ENCODE assay signal across 14 cellular contexts in the genomic region with DNA sequence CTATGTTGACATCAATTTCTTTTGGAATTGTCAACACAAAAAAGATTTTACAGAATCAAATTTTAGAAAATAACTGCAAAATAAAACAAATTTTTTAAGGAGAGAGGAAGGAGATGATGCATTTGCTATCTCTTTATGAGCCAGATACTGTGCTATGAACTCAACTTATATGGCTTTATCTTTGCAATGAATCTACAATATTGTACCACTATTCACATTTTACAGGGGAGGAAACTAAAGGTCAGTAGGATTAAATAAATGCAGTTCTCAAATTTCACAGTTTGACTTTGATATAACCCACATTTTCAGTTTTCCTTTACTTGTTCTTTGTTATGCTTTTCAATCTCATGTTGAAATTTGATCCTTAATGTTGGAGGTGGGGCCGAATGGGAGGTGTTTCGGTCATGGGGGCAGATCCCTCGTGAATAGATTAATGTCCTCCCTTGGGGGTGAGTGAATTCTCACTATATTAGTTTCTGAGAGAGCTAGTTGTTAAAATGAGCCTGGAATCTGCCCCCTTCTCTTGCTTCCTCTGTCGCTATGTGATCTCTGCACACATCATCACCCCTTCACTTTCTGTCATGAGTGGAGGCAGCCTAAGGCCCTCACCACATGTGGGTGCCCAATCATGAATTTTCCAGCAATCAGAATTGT. TPM values are rescaled to one million over a fixed set of nuclear protein-coding genes. Genes with fewer than 3 reads are reported as not detected.
DNase-seq lines count a peak whose midpoint lies in the region; ATAC-seq and TF ChIP-seq lines count a peak whose summit lies in the region.
"Had no signal": no experiment of that assay in that cellular context is flagged by ENCODE, and none has a peak within 500 bp of the region (broad histone marks: within the 10 kb centered on the region; RNA-seq: fewer than 3 reads in every experiment).

No MANE protein-coding gene starts in this region.

- H3K27me3 ChIP-seq in ACC112 (ENCODE audit: insufficient read depth, low read length): no peaks in the 10 kb centered on the region
- H3K27me3 ChIP-seq in Loucy (ENCODE audit: insufficient read depth, low read length, poor library complexity, severe bottlenecking): no peaks in the 10 kb centered on the region
- H3K27me3 ChIP-seq: neural progenitor cell had no signal

- no peaks in the 10 kb centered on the region for H3K79me2 ChIP-seq in ACC112 (ENCODE audit: control insufficient read depth, insufficient read depth, low read length, unreplicated experiment)
- no peaks in the 10 kb centered on the region for H3K79me2 ChIP-seq in Loucy (ENCODE audit: insufficient read depth, low read length)

- no peak for TF ChIP-seq CTCF in Loucy (conservative IDR thresholded peaks at IDR 0.05; ENCODE audit: low read length)
- TF ChIP-seq CTCF in mucosa of descending colon (IDR thresholded peaks at IDR 0.05): no peak

- H3K4me1 ChIP-seq in ACC112 (ENCODE audit: control insufficient read depth, insufficient read depth, low read length, unreplicated experiment) (peaks cover 47% of the 10 kb centered on the region), Loucy (ENCODE audit: insufficient read depth, low read length, poor library complexity, severe bottlenecking) (peaks cover 55% of the 10 kb centered on the region), mucosa of descending colon (ENCODE audit: low read depth) (no peaks in the 10 kb centered on the region)
- H3K4me1 ChIP-seq: neural progenitor cell had no signal

- peaks cover 4% of the 10 kb centered on the region for H3K36me3 Mint-ChIP-seq in dendritic cell treated with granulocyte-macrophage colony-stimulating factor and Interleukin-4, amounts not matched to agents 40 ng/mL and 50 ng/mL, for 4 days (ENCODE audit: low read depth)
- H3K36me3 Mint-ChIP-seq: neural progenitor cell had no signal

- no peaks in the 10 kb centered on the region for H3K9me2 ChIP-seq in Loucy (replicated peaks; ENCODE audit: low read depth, low read length)

- H3K9me3 Mint-ChIP-seq in dendritic cell treated with granulocyte-macrophage colony-stimulating factor and Interleukin-4, amounts not matched to agents 40 ng/mL and 50 ng/mL, for 4 days: peaks cover 6% of the 10 kb centered on the region
- H3K9me3 Mint-ChIP-seq: neural progenitor cell had no signal

- peaks cover 7% of the 10 kb centered on the region; the same call in 1 of the 2 replicates for H3F3A ChIP-seq in Loucy (ENCODE audit: low read depth)

- H3K27ac Mint-ChIP-seq in dendritic cell treated with granulocyte-macrophage colony-stimulating factor and Interleukin-4, amounts not matched to agents 40 ng/mL and 50 ng/mL, for 4 days: peak overlapping the region; percentile 88
- H3K27ac Mint-ChIP-seq: neural progenitor cell had no signal

- no peaks in the 10 kb centered on the region for H3K27me3 Mint-ChIP-seq in dendritic cell treated with granulocyte-macrophage colony-stimulating factor and Interleukin-4, amounts not matched to agents 40 ng/mL and 50 ng/mL, for 4 days

- ATAC-seq in mucosa of descending colon (peak; percentile 58), HG03439 (IDR thresholded peaks at IDR 0.05; ENCODE audit: unreplicated experiment) (no peak)
- ATAC-seq in stimulated activated naive CD8-positive, alpha-beta T cell treated with anti-CD3 and anti-CD28 coated beads, Interleukin-15, Interleukin-2, amounts not matched to agents 100 U/mL and 50 U/mL, for 24 hours: no peak
- ATAC-seq: HCT116 had no signal

- H4K20me1 ChIP-seq in Loucy (ENCODE audit: insufficient read depth, low read length, poor library complexity, severe bottlenecking): no peaks in the 10 kb centered on the region

- H3K9ac ChIP-seq in Loucy (ENCODE audit: low read depth, low read length, poor library complexity, severe bottlenecking): peak overlapping the region; percentile 5
- H3K9ac ChIP-seq: neural progenitor cell had no signal

- H3K36me3 ChIP-seq in ACC112 (ENCODE audit: insufficient read depth, low read length): no peaks in the 10 kb centered on the region
- H3K36me3 ChIP-seq in Loucy (ENCODE audit: insufficient read depth, low read length): no peaks in the 10 kb centered on the region
- H3K36me3 ChIP-seq in mucosa of descending colon (ENCODE audit: low read depth): no peaks in the 10 kb centered on the region
- H3K36me3 ChIP-seq: neural progenitor cell had no signal

- H3K4me3 Mint-ChIP-seq in dendritic cell treated with granulocyte-macrophage colony-stimulating factor and Interleukin-4, amounts not matched to agents 40 ng/mL and 50 ng/mL, for 4 days: no peak overlapping the region
- H3K4me3 Mint-ChIP-seq: neural progenitor cell had no signal

- peak overlapping the region; percentile 57 for H3K4me2 ChIP-seq in Loucy (ENCODE audit: low read depth, low read length, poor library complexity, severe bottlenecking)
- H3K4me2 ChIP-seq: neural progenitor cell had no signal

- H3K9me3 ChIP-seq in Loucy (ENCODE audit: insufficient read depth, low read depth, low read length) (no peaks in the 10 kb centered on the region), mucosa of descending colon (no peaks in the 10 kb centered on the region)

- intact Hi-C loops in dendritic cell treated with granulocyte-macrophage colony-stimulating factor and Interleukin-4, amounts not matched to agents 40 ng/mL and 50 ng/mL, for 4 days (cut with micrococcal nuclease): no loop called here
- intact Hi-C loops in mucosa of descending colon (cut with DNase I, micrococcal nuclease): no loop called here

- H3K4me1 Mint-ChIP-seq in dendritic cell treated with granulocyte-macrophage colony-stimulating factor and Interleukin-4, amounts not matched to agents 40 ng/mL and 50 ng/mL, for 4 days (ENCODE audit: low read depth): peaks cover 88% of the 10 kb centered on the region
- H3K4me1 Mint-ChIP-seq: neural progenitor cell had no signal

- H2AFZ ChIP-seq in ACC112 (ENCODE audit: low read length, unreplicated experiment) (peak overlapping the region; percentile 35), Loucy (ENCODE audit: low read length) (no peak overlapping the region; the same call in 1 of the 2 replicates)
- H2AFZ ChIP-seq: neural progenitor cell had no signal

- H3K4me3 ChIP-seq in ACC112 (ENCODE audit: low read depth, low read length) (peak overlapping the region; percentile 36), Loucy (ENCODE audit: low read length, poor library complexity, severe bottlenecking) (peak overlapping the region; percentile 23), mucosa of descending colon (no peak overlapping the region)
- H3K4me3 ChIP-seq: neural progenitor cell had no signal

- peak overlapping the region; percentile 99 for H3K27ac ChIP-seq in ACC112 (ENCODE audit: low read depth, low read length)
- H3K27ac ChIP-seq: neural progenitor cell had no signal

- DNase-seq in mucosa of descending colon: no peak
- DNase-seq in NCI-H2227 (lab: John Stamatoyannopoulos, UW; ENCODE audit: unreplicated experiment): no peak
- DNase-seq in stimulated activated naive CD8-positive, alpha-beta T cell treated with anti-CD3 and anti-CD28 coated beads, Interleukin-15, Interleukin-2, amounts not matched to agents 100 U/mL and 50 U/mL, for 24 hours: no peak
- no peak for DNase-seq in NK-92 treated with Interleukin-12 subunit alpha and Interleukin-12 subunit beta, amount 100 ng/mL, for 24 hours (lab: John Stamatoyannopoulos, UW)
- DNase-seq: activated CD4-positive, alpha-beta T cell treated with anti-CD3 and anti-CD28 coated beads, Interleukin-2, amount 50 U/mL, for 1 hour; DMS79 treated with DMSO at 0.1 percent for 48 hours; NCI-H2029 treated with DMSO at 0.1 percent for 48 hours; stimulated activated CD4-positive, alpha-beta T cell treated with anti-CD3 and anti-CD28 coated beads, Interleukin-12 subunit alpha, Interleukin-12 subunit beta, amount 100 ng/mL, for 4 hours had no signal

RNA-seq across cellular contexts. Expression of a gene that starts 44.6 kb away (rescaled TPM):
- 1 to 10 TPM; 3.3 to 6.4 (median 3.9) TPM for total RNA-seq in mucosa of descending colon
